Comparison of ENCODE assay signal across 14 cellular contexts in genomic region chr6:290111-290932, GRCh38. TPM values are rescaled to one million over a fixed set of nuclear protein-coding genes. Genes with fewer than 3 reads are reported as not detected.
DNase-seq lines count a peak whose midpoint lies in the region; ATAC-seq, FAIRE-seq and TF ChIP-seq lines count a peak whose summit lies in the region.
"Had no signal": no experiment of that assay in that cellular context is flagged by ENCODE, and none has a peak within 500 bp of the region (broad histone marks: within the 10 kb centered on the region; RNA-seq: fewer than 3 reads in every experiment).

No MANE protein-coding gene starts in this region.

- TF ChIP-seq CTCF in GM13976 (IDR thresholded peaks at IDR 0.05; ENCODE audit: borderline replicate concordance, control extremely low read depth, extremely low read depth, insufficient read depth, missing control alignments), result no peak

- peak overlapping the region; percentile 49 for H3K4me3 Mint-ChIP-seq in T-helper 1 cell treated with Interleukin-12 subunit alpha and Interleukin-12 subunit beta and Interleukin-4 antibody, amounts not matched to agents 30 μg/mL and 1 μg/mL, for 36 hours
- H3K4me3 Mint-ChIP-seq in activated CD4-positive, alpha-beta memory T cell treated with anti-CD3 and anti-CD28 coated beads, Interleukin-2, amount 10 ng/mL, durations not matched to agents 7 days and 5 days, result peak overlapping the region; percentile 51
- peak overlapping the region; percentile 19 to 88 (median 42) for H3K4me3 Mint-ChIP-seq in naive thymus-derived CD8-positive, alpha-beta T cell

- no peak overlapping the region for H3K27ac ChIP-seq in aorta (ENCODE audit: low read depth in 1 of 2, low read length in 2 of 2)

- H3K27me3 Mint-ChIP-seq in T-helper 1 cell treated with Interleukin-12 subunit alpha and Interleukin-12 subunit beta and Interleukin-4 antibody, amounts not matched to agents 30 μg/mL and 1 μg/mL, for 36 hours (ENCODE audit: low read depth), result no peaks in the 10 kb centered on the region
- peaks cover 4% of the 10 kb centered on the region for H3K27me3 Mint-ChIP-seq in activated CD4-positive, alpha-beta memory T cell treated with anti-CD3 and anti-CD28 coated beads, Interleukin-2, amount 10 ng/mL, durations not matched to agents 7 days and 5 days
- H3K27me3 Mint-ChIP-seq in naive thymus-derived CD8-positive, alpha-beta T cell, result no peaks in the 10 kb centered on the region

- intact Hi-C loops in aorta (cut with DNase I), result no loop called here

- FAIRE-seq in frontal cortex (lab: Jason Lieb, UNC), result no peak

- peaks cover 5% of the 10 kb centered on the region for H3K9me3 Mint-ChIP-seq in T-helper 1 cell treated with Interleukin-12 subunit alpha and Interleukin-12 subunit beta and Interleukin-4 antibody, amounts not matched to agents 30 μg/mL and 1 μg/mL, for 36 hours
- no peaks in the 10 kb centered on the region for H3K9me3 Mint-ChIP-seq in activated CD4-positive, alpha-beta memory T cell treated with anti-CD3 and anti-CD28 coated beads, Interleukin-2, amount 10 ng/mL, durations not matched to agents 7 days and 5 days
- H3K9me3 Mint-ChIP-seq in naive thymus-derived CD8-positive, alpha-beta T cell, result no peaks in the 10 kb centered on the region

- H3K36me3 ChIP-seq in aorta (ENCODE audit: control insufficient read depth in 1 of 2, insufficient read depth in 2 of 2, low read length in 1 of 2), result no peaks in the 10 kb centered on the region
- H3K36me3 ChIP-seq: lower lobe of right lung had no signal

- no peaks in the 10 kb centered on the region for H3K9me3 ChIP-seq in aorta (ENCODE audit: control insufficient read depth, low read length)
- H3K9me3 ChIP-seq: lower lobe of right lung had no signal

- POLR2A ChIA-PET in activated CD4-positive, alpha-beta memory T cell treated with anti-CD3 and anti-CD28 coated beads, Interleukin-2, amount 10 ng/mL, durations not matched to agents 7 days and 5 days (lab: Charles Lee), result interaction anchor here (0.9 to 2.3 kb wide), 2 partner anchors 69 to 99 kb away, joined by 3 to 6 read pairs; no protein-coding TSS in a partner anchor
- POLR2A ChIA-PET in naive thymus-derived CD8-positive, alpha-beta T cell (lab: Charles Lee), result interaction anchor here (0.7 kb wide), 2 partner anchors 41 to 75 kb away, joined by 3 read pairs; no protein-coding TSS in a partner anchor

- no peaks in the 10 kb centered on the region for H3K4me1 ChIP-seq in aorta (ENCODE audit: control insufficient read depth in 1 of 2, insufficient read depth in 2 of 2, low read length in 2 of 2)

- CTCF ChIA-PET in activated CD4-positive, alpha-beta memory T cell treated with anti-CD3 and anti-CD28 coated beads, Interleukin-2, amount 10 ng/mL, durations not matched to agents 7 days and 5 days (lab: Charles Lee), result interaction anchor here (0.8 kb wide), 1 partner anchor 101 kb away, joined by 3 read pairs; no protein-coding TSS in a partner anchor

- H3K4me1 Mint-ChIP-seq in T-helper 1 cell treated with Interleukin-12 subunit alpha and Interleukin-12 subunit beta and Interleukin-4 antibody, amounts not matched to agents 30 μg/mL and 1 μg/mL, for 36 hours (ENCODE audit: low read depth), result peaks cover 42% of the 10 kb centered on the region
- peaks cover 43% of the 10 kb centered on the region for H3K4me1 Mint-ChIP-seq in activated CD4-positive, alpha-beta memory T cell treated with anti-CD3 and anti-CD28 coated beads, Interleukin-2, amount 10 ng/mL, durations not matched to agents 7 days and 5 days
- peaks cover 26 to 71% (median 56%) of the 10 kb centered on the region in 4 donors for H3K4me1 Mint-ChIP-seq in naive thymus-derived CD8-positive, alpha-beta T cell

- H3K27ac Mint-ChIP-seq in T-helper 1 cell treated with Interleukin-12 subunit alpha and Interleukin-12 subunit beta and Interleukin-4 antibody, amounts not matched to agents 30 μg/mL and 1 μg/mL, for 36 hours, result peak overlapping the region; percentile 23
- H3K27ac Mint-ChIP-seq in activated CD4-positive, alpha-beta memory T cell treated with anti-CD3 and anti-CD28 coated beads, Interleukin-2, amount 10 ng/mL, durations not matched to agents 7 days and 5 days, result no peak overlapping the region
- H3K27ac Mint-ChIP-seq in naive thymus-derived CD8-positive, alpha-beta T cell, result peak overlapping the region in 9 of 10 donors; percentile 1 to 95 (median 64)

- H3K4me3 ChIP-seq in aorta (ENCODE audit: low read length in 2 of 2), result no peak overlapping the region

- 75 to 82% methylated on average over 9 of the region's 9 CpGs for WGBS in aorta, 2 donors

- no peak for DNase-seq in T-helper 1 cell
- DNase-seq in GM13976 (ENCODE audit: low spot score), result peak; percentile 44
- DNase-seq in activated CD4-positive, alpha-beta memory T cell treated with anti-CD3 and anti-CD28 coated beads, Interleukin-2, amount 10 ng/mL, durations not matched to agents 7 days and 5 days, result no peak
- DNase-seq in naive thymus-derived CD8-positive, alpha-beta T cell, result no peak
- DNase-seq in aorta, result no peak
- no peak for DNase-seq in DMS153 treated with DMSO at 0.1 percent for 48 hours (lab: John Stamatoyannopoulos, UW; ENCODE audit: unreplicated experiment)
- no peak for DNase-seq in frontal cortex (ENCODE audit: low spot score in 2 of 2)
- DNase-seq: DMS79 treated with DMSO at 0.1 percent for 48 hours; effector CD4-positive, alpha-beta T cell; lower lobe of right lung; NCI-H446 treated with DMSO at 0.1 percent for 48 hours; SHP77 treated with DMSO at 0.1 percent for 48 hours had no signal

- ATAC-seq in naive thymus-derived CD8-positive, alpha-beta T cell, result no peak
- ATAC-seq in aorta (ENCODE audit: low FRiP score), result no peak
- ATAC-seq: WTC11 had no signal

- no peaks in the 10 kb centered on the region for H3K27me3 ChIP-seq in aorta (ENCODE audit: control insufficient read depth in 1 of 2, insufficient read depth in 2 of 2, low read length in 1 of 2)

- in situ Hi-C loops in GM13976 (cut with MboI; ENCODE audit: low sequenced_read_pairs, unreplicated experiment), result no loop called here

- H3K36me3 Mint-ChIP-seq in T-helper 1 cell treated with Interleukin-12 subunit alpha and Interleukin-12 subunit beta and Interleukin-4 antibody, amounts not matched to agents 30 μg/mL and 1 μg/mL, for 36 hours (ENCODE audit: low read depth), result peaks cover 7% of the 10 kb centered on the region
- peaks cover 19% of the 10 kb centered on the region for H3K36me3 Mint-ChIP-seq in activated CD4-positive, alpha-beta memory T cell treated with anti-CD3 and anti-CD28 coated beads, Interleukin-2, amount 10 ng/mL, durations not matched to agents 7 days and 5 days (ENCODE audit: low read depth)
- no peaks in the 10 kb centered on the region for H3K36me3 Mint-ChIP-seq in naive thymus-derived CD8-positive, alpha-beta T cell

RNA-seq across cellular contexts. Expression of gene DUSP22, which starts 2.0 kb away (rescaled TPM):
- total RNA-seq in activated CD4-positive, alpha-beta memory T cell treated with anti-CD3 and anti-CD28 coated beads, Interleukin-2, amount 10 ng/mL, durations not matched to agents 7 days and 5 days, result 10 to 100 TPM; 36.3 to 41.5 TPM
- 10 to 100 TPM; 40.5 to 46.0 TPM for total RNA-seq in naive thymus-derived CD8-positive, alpha-beta T cell
- polyA plus RNA-seq in naive thymus-derived CD8-positive, alpha-beta T cell, result 10 to 100 TPM; 40.1 to 45.8 (median 43.0) TPM
- 10 to 100 TPM; 56.7 to 65.8 TPM for total RNA-seq in aorta
- polyA plus RNA-seq in aorta, result 10 to 100 TPM; 23.0 to 41.8 TPM
- 14.7 TPM for total RNA-seq in frontal cortex
